ENCODE assay signal across 8 cellular contexts in the genomic region with DNA sequence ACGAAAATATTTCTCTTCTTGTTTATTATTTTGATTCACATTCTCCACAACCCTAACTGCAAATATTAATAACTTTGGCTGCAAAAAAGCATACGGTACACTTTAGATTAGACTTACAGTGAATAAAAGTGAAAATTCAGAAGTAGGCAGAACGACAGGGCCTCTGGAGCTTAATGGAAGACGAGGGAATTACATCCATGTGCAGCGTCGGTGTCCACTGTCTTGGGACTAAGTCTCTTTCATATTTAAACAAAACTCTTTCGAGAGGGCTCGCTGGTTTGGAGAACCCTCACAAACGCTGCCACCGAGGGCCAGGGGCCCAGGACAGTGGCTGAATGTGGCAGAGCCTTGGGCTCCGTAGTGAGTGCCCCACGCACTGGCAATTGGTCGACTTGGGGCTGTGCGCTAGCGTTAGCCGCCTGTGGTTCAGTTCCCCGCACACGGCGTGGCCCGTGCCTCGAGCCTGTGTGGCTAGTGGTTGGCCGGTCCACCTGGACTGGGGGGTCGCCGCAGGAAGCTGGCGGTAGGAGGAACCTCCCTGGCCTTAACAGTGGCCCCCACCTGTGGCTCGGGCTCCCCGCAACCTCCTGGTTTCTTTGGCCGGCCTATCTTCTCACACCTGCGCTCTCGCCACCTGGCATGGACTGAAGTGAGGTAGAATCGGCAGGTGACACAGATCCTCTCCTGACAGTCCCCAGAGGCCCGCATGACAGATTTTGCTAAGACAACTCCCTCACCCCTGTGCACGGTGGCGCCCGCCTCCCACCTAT. TPM values are rescaled to one million over a fixed set of nuclear protein-coding genes. Genes with fewer than 3 reads are reported as not detected.
A peak's percentile ranks its signal among the peaks of the same experiment; 100 is the strongest.
DNase-seq lines count a peak whose midpoint lies in the region; ATAC-seq, FAIRE-seq and TF ChIP-seq lines count a peak whose summit lies in the region.

No MANE protein-coding gene starts in this region.

- TF ChIP-seq POLR2A in GM12892 (IDR thresholded peaks at IDR 0.05; ENCODE audit: low read depth, low read length): no peak

- H3K27ac ChIP-seq in duodenal mucosa (ENCODE audit: low read depth, low read length) (no peak overlapping the region), rectal smooth muscle tissue (ENCODE audit: low read depth, low read length) (no peak overlapping the region)

- H3K27me3 ChIP-seq in duodenal mucosa (ENCODE audit: control insufficient read depth in 1 of 2, insufficient read depth in 2 of 2, low read length in 2 of 2) (peaks cover 93 to 100% of the 10 kb centered on the region in 2 donors), rectal smooth muscle tissue (ENCODE audit: control insufficient read depth, insufficient read depth, low read length) (peaks cover 64% of the 10 kb centered on the region)

- peak overlapping the region; percentile 67 to 69 for H3K4me3 ChIP-seq in duodenal mucosa (ENCODE audit: low read depth in 1 of 2, low read length in 2 of 2)
- peak overlapping the region; percentile 56 for H3K4me3 ChIP-seq in rectal smooth muscle tissue (ENCODE audit: low read length)

- H3K9me3 ChIP-seq in duodenal mucosa (ENCODE audit: control insufficient read depth in 1 of 2, low read length in 2 of 2): no peaks in the 10 kb centered on the region

- no peak for TF ChIP-seq CTCF in GM13977 (IDR thresholded peaks at IDR 0.05; ENCODE audit: extremely low read depth, insufficient read depth, missing control alignments)

- H3K9ac ChIP-seq in duodenal mucosa (ENCODE audit: low read depth in 1 of 2, low read length in 2 of 2) (peak overlapping the region in 1 of 2 donors; percentile 25), rectal smooth muscle tissue (ENCODE audit: low read length) (no peak overlapping the region)

- in situ Hi-C loops in GM13977 (cut with MboI; ENCODE audit: low pct_unique_long_range_greater_than_20kb, low sequenced_read_pairs, unreplicated experiment): loop anchor here (25.0 kb wide), 1 partner anchor 926 kb away; the partner anchor contains the start of genes FOXA1 and TTC6

- no peak for ATAC-seq in HG03108 (IDR thresholded peaks at IDR 0.05; ENCODE audit: unreplicated experiment)

- no peaks in the 10 kb centered on the region for H3K36me3 ChIP-seq in duodenal mucosa (ENCODE audit: control insufficient read depth in 1 of 2, insufficient read depth in 2 of 2, low read length in 2 of 2)
- H3K36me3 ChIP-seq in rectal smooth muscle tissue (ENCODE audit: control insufficient read depth, insufficient read depth, low read length): no peaks in the 10 kb centered on the region

- FAIRE-seq in GM12892 (lab: Jason Lieb, UNC): no peak

- H3K4me1 ChIP-seq in duodenal mucosa (ENCODE audit: control insufficient read depth in 1 of 2, insufficient read depth in 2 of 2, low read length in 2 of 2): peaks cover 22 to 46% of the 10 kb centered on the region in 2 donors
- H3K4me1 ChIP-seq in rectal smooth muscle tissue (ENCODE audit: control insufficient read depth, insufficient read depth, low read length): peaks cover 10% of the 10 kb centered on the region

- DNase-seq in GM13977 (ENCODE audit: low spot score): peak; percentile 30
- DNase-seq in NCI-H187 (lab: John Stamatoyannopoulos, UW): peak; percentile 92 to 99
- DNase-seq in hypothalamus (lab: John Stamatoyannopoulos, UW): no peak
- DNase-seq in islet precursor cell: no peak
- DNase-seq in GM12892 (ENCODE audit: insufficient read length): no peak

RNA-seq across cellular contexts. Expression of gene PAX9, which starts 0.7 kb away (rescaled TPM):
- 1.3 TPM for polyA plus RNA-seq in GM12892 (2012; ENCODE audit: missing spikeins)

Comparison
In these comparisons a context has a peak if more than half of its experiments do, and no peak if none do; other contexts are left out.
1. DNase-seq: peak in GM13977 (single experiment) and NCI-H187 (2 of 2); none in hypothalamus (0 of 51), islet precursor cell (single experiment) and GM12892 (single experiment).